ENCODE assay signal across 12 cellular contexts in the genomic region with DNA sequence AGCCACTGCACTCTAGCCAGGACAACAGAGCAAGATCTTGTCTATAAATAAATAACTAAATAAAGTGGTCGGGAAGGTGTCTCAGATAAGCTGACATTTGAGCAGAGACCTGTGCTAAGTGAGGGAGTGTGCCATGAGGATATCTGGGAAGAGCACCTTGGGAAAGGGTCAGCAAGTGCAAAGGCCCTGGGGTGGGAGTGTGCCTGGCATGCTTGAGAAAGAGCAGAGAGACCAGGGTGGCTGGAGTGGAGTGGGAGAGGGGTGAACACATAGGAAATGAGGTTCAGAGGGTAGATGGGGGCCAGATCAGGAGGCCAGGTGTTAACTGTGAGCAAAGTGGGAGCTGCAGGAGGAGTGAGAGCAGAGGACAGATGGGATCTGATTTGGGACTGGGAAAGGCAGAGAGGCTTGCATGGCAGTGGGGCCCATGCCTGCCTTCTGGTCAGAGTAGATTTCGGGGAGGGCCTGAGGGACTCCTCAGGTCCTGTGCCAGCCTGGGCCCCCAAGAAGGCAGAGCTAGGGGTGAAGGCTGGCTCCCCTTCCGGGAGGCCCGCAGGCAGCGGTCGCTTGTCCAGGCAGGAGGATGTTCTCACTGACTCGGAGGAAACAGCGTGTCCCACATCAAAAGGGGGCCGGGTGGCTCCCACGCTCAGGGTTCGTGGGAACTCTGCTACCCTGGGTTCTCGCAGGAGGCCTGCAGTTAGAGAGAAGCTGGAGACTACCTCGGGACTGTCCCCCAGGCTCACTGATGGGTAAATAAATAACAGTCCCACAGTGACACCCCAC. TPM values are rescaled to one million over a fixed set of nuclear protein-coding genes. Genes with fewer than 3 reads are reported as not detected.
DNase-seq lines count a peak whose midpoint lies in the region; ATAC-seq and TF ChIP-seq lines count a peak whose summit lies in the region.
"Had no signal": no experiment of that assay in that cellular context is flagged by ENCODE, and none has a peak within 500 bp of the region (broad histone marks: within the 10 kb centered on the region; RNA-seq: fewer than 3 reads in every experiment).

No MANE protein-coding gene starts in this region.

- intact Hi-C loops in mucosa of descending colon (cut with DNase I, micrococcal nuclease) = no loop called here

- in situ Hi-C loops in brain microvascular endothelial cell (cut with HindIII; ENCODE audit: low pct_ligation_motif_present, low sequenced_read_pairs) = no loop called here

- H3K36me3 ChIP-seq in mucosa of descending colon (ENCODE audit: low read depth) (no peaks in the 10 kb centered on the region), brain microvascular endothelial cell (replicated peaks) (no peaks in the 10 kb centered on the region)

- DNase-seq in NAMALWA (ENCODE audit: low spot score) (peak; percentile 64), mucosa of descending colon (peak in 1 of 3 donors; percentile 50), ureter (ENCODE audit: low spot score) (no peak), brain microvascular endothelial cell (no peak), NCI-H345 treated with DMSO at 0.1 percent for 48 hours (lab: John Stamatoyannopoulos, UW; ENCODE audit: unreplicated experiment) (no peak), cerebellum (ENCODE audit: low spot score) (no peak)
- DNase-seq in activated CD8-positive, alpha-beta memory T cell treated with anti-CD3 and anti-CD28 coated beads, Interleukin-2, amount 50 U/mL, for 48 hours = peak; percentile 83
- DNase-seq in stimulated activated naive CD8-positive, alpha-beta T cell treated with anti-CD3 and anti-CD28 coated beads, Interleukin-15, Interleukin-2, amounts not matched to agents 100 U/mL and 50 U/mL, for 24 hours = peak; percentile 66
- DNase-seq: aorta, NCI-H1436 treated with DMSO at 0.1 percent for 48 hours had no signal

- no peaks in the 10 kb centered on the region for H3K9me3 ChIP-seq in mucosa of descending colon

- H3K27ac ChIP-seq in brain microvascular endothelial cell = no peak overlapping the region

- H3K27me3 ChIP-seq in brain microvascular endothelial cell (replicated peaks) = peaks cover 3% of the 10 kb centered on the region

- ATAC-seq in mucosa of descending colon = peak; percentile 32
- peak; percentile 62 for ATAC-seq in stimulated activated naive CD8-positive, alpha-beta T cell treated with anti-CD3 and anti-CD28 coated beads, Interleukin-15, Interleukin-2, amounts not matched to agents 100 U/mL and 50 U/mL, for 24 hours
- ATAC-seq: left lobe of liver had no signal

- H3K4me3 ChIP-seq in mucosa of descending colon (no peak overlapping the region), brain microvascular endothelial cell (ENCODE audit: low read depth, low read length) (no peak overlapping the region)

- no peak for TF ChIP-seq CTCF in mucosa of descending colon (IDR thresholded peaks at IDR 0.05)
- no peak for TF ChIP-seq CTCF in brain microvascular endothelial cell (IDR thresholded peaks at IDR 0.05; ENCODE audit: low read depth, low read length, missing control alignments)

- H3K4me1 ChIP-seq in mucosa of descending colon (ENCODE audit: low read depth) = peaks cover 4% of the 10 kb centered on the region

RNA-seq across cellular contexts. Expression of a gene that starts 32.6 kb away (rescaled TPM):
- 1 to 10 TPM in 2 of 3 donors, under 1 TPM in 1; 0.67 to 5.9 (median 1.6) TPM for total RNA-seq in mucosa of descending colon
- 1.1 TPM for total RNA-seq in ureter
- total RNA-seq in cerebellum = 18.4 TPM
- total RNA-seq: RPMI7951 had no signal

RNA-seq across cellular contexts. Expression of a gene that starts 46.4 kb away (rescaled TPM):
- total RNA-seq in mucosa of descending colon = 1 to 10 TPM; 3.3 to 7.9 (median 6.5) TPM
- 1.6 TPM for total RNA-seq in ureter
- total RNA-seq in cerebellum = 0.27 TPM
- total RNA-seq: aorta, RPMI7951 had no signal

Comparison
In these comparisons a context has a peak if more than half of its experiments do, and no peak if none do; other contexts are left out.
1. DNase-seq: peak in NAMALWA (single experiment), activated CD8-positive, alpha-beta memory T cell treated with anti-CD3 and anti-CD28 coated beads, Interleukin-2, amount 50 U/mL, for 48 hours (single experiment) and stimulated activated naive CD8-positive, alpha-beta T cell treated with anti-CD3 and anti-CD28 coated beads, Interleukin-15, Interleukin-2, amounts not matched to agents 100 U/mL and 50 U/mL, for 24 hours (single experiment); none in ureter (single experiment), brain microvascular endothelial cell (single experiment), NCI-H345 treated with DMSO at 0.1 percent for 48 hours (single experiment) and cerebellum (single experiment).